9 cellular contexts compared by ENCODE assay signal in the genomic region with DNA sequence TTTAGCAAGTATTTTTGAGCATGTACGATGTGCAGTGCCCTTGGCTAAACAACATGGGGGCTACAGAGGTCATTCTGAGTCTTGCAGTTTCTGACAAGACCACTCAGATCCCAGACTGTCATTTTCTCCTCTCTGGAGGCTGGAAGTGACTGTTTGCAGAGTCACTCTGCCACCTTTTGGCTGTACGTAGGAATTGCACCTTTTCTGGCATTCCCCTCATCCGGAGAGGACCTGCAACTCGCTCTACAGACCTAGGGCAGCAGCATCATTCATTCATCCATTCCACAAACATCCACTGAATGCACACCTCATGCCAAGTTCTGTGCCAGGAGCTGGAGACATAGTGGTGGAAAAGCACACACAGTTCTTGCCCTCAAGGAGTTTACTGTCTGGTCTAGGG.
A peak's percentile ranks its signal among the peaks of the same experiment; 100 is the strongest.
DNase-seq lines count a peak whose midpoint lies in the region; ATAC-seq and TF ChIP-seq lines count a peak whose summit lies in the region.
"Had no signal": no experiment of that assay in that cellular context is flagged by ENCODE, and none has a peak within 500 bp of the region (broad histone marks: within the 10 kb centered on the region; RNA-seq: fewer than 3 reads in every experiment).

No MANE protein-coding gene starts in this region.

- no peaks in the 10 kb centered on the region for H3K27me3 ChIP-seq in BE2C
- no peaks in the 10 kb centered on the region for H3K27me3 ChIP-seq in hepatocyte

- peak; percentile 47 for ATAC-seq in GM18499 (IDR thresholded peaks at IDR 0.05; ENCODE audit: insufficient read depth, unreplicated experiment)
- ATAC-seq in stimulated activated naive CD8-positive, alpha-beta T cell treated with anti-CD3 and anti-CD28 coated beads, Interleukin-15, amount 100 ng/mL, for 72 hours, result peak; percentile 54
- ATAC-seq in GM21390 (IDR thresholded peaks at IDR 0.05; ENCODE audit: unreplicated experiment), result no peak

- no peak overlapping the region for H3K27ac ChIP-seq in hepatocyte

- 17% methylated on average over 4 of the region's 4 CpGs for WGBS in hepatocyte (ENCODE audit: low lambda C conversion rate, missing lambda C conversion rate)

- TF ChIP-seq RAD21 in Ishikawa (IDR thresholded peaks at IDR 0.05; ENCODE audit: low read depth), result peak; percentile 56

- H3K9me3 Mint-ChIP-seq in stimulated activated naive CD8-positive, alpha-beta T cell treated with anti-CD3 and anti-CD28 coated beads, Interleukin-15, amount 100 ng/mL, for 72 hours, result no peaks in the 10 kb centered on the region
- H3K9me3 Mint-ChIP-seq: central memory CD8-positive, alpha-beta T cell had no signal

- no peak overlapping the region for H3K4me2 ChIP-seq in hepatocyte

- no peaks in the 10 kb centered on the region for H4K20me1 ChIP-seq in hepatocyte (ENCODE audit: insufficient read depth, poor library complexity, severe bottlenecking)

- no peaks in the 10 kb centered on the region for H3K79me2 ChIP-seq in hepatocyte

- H3K27me3 Mint-ChIP-seq in stimulated activated naive CD8-positive, alpha-beta T cell treated with anti-CD3 and anti-CD28 coated beads, Interleukin-15, amount 100 ng/mL, for 72 hours, result no peaks in the 10 kb centered on the region

- DNase-seq in BE2C (peak; percentile 15), UCSD-AML1 (lab: John Stamatoyannopoulos, UW; ENCODE audit: unreplicated experiment) (peak; percentile 12), hepatocyte (ENCODE audit: low spot score) (peak; percentile 24), cerebellum (ENCODE audit: low spot score) (no peak)
- DNase-seq in stimulated activated naive CD8-positive, alpha-beta T cell treated with anti-CD3 and anti-CD28 coated beads, Interleukin-15, amount 100 ng/mL, for 72 hours, result peak; percentile 8 to 26

- H3K4me1 ChIP-seq in BE2C (no peaks in the 10 kb centered on the region), hepatocyte (ENCODE audit: insufficient read depth) (no peaks in the 10 kb centered on the region)

- H3K27ac Mint-ChIP-seq in stimulated activated naive CD8-positive, alpha-beta T cell treated with anti-CD3 and anti-CD28 coated beads, Interleukin-15, amount 100 ng/mL, for 72 hours, result peak overlapping the region in 1 of 2 donors; percentile 69

- no peak for TF ChIP-seq EP300 in Ishikawa (IDR thresholded peaks at IDR 0.05; ENCODE audit: borderline replicate concordance)

- H3K9me2 ChIP-seq in hepatocyte (replicated peaks; ENCODE audit: insufficient read depth), result no peaks in the 10 kb centered on the region

- H3K9me3 ChIP-seq in BE2C, result no peaks in the 10 kb centered on the region
- H3K9me3 ChIP-seq in hepatocyte (ENCODE audit: low read depth), result no peaks in the 10 kb centered on the region

- H3K36me3 ChIP-seq in BE2C (no peaks in the 10 kb centered on the region), hepatocyte (replicated peaks; ENCODE audit: insufficient read depth, low read depth) (no peaks in the 10 kb centered on the region)

- no peak overlapping the region for H3K4me3 Mint-ChIP-seq in stimulated activated naive CD8-positive, alpha-beta T cell treated with anti-CD3 and anti-CD28 coated beads, Interleukin-15, amount 100 ng/mL, for 72 hours
- H3K4me3 Mint-ChIP-seq: central memory CD8-positive, alpha-beta T cell had no signal

- H2AFZ ChIP-seq in hepatocyte, result no peak overlapping the region

- H3K4me3 ChIP-seq in BE2C (ENCODE audit: low read depth, low read length) (no peak overlapping the region), hepatocyte (no peak overlapping the region)

- TF ChIP-seq CTCF in BE2C (IDR thresholded peaks at IDR 0.05; ENCODE audit: low read depth, low read length), result peak; percentile 58
- TF ChIP-seq CTCF in hepatocyte (IDR thresholded peaks at IDR 0.05; ENCODE audit: poor library complexity), result peak; percentile 37

- no peaks in the 10 kb centered on the region for H3K4me1 Mint-ChIP-seq in stimulated activated naive CD8-positive, alpha-beta T cell treated with anti-CD3 and anti-CD28 coated beads, Interleukin-15, amount 100 ng/mL, for 72 hours
- H3K4me1 Mint-ChIP-seq: central memory CD8-positive, alpha-beta T cell had no signal

TF ChIP-seq in Ishikawa, 13 proteins besides CTCF, POLR2A, EP300 and RAD21:
- TF ChIP-seq, protein P1, sequence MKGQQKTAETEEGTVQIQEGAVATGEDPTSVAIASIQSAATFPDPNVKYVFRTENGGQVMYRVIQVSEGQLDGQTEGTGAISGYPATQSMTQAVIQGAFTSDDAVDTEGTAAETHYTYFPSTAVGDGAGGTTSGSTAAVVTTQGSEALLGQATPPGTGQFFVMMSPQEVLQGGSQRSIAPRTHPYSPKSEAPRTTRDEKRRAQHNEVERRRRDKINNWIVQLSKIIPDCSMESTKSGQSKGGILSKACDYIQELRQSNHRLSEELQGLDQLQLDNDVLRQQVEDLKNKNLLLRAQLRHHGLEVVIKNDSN (IDR thresholded peaks at IDR 0.05), result no peak
- TF ChIP-seq FOXM1 (IDR thresholded peaks at IDR 0.05; ENCODE audit: borderline replicate concordance, low read depth) (no peak), EGR1 (IDR thresholded peaks at IDR 0.05) (no peak), TAF1 (IDR thresholded peaks at IDR 0.05; ENCODE audit: low read depth) (no peak), TEAD4 (IDR thresholded peaks at IDR 0.05) (no peak), CREB1 (IDR thresholded peaks at IDR 0.05; ENCODE audit: low read depth) (no peak)
